Comparison of ENCODE assay signal across 9 cellular contexts in the genomic region with DNA sequence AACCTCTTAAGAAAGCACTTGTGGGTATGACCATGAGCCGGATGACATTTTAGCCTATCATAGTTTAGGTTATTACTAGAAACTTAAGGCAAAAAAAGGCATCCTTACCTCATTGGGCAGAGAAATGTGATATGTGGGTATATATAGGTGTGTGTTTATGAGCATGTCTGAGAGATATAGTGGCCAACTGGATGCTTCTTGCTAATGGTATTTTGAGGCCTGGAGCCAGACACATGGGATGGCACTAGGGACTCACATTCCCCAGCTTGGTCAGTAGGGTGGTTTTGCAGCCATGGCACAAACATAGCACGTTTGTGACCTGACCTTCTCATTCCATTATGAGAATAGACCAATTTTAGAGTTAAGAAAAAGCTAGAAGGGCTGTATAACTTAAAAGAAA.
"Had no signal": no experiment of that assay in that cellular context is flagged by ENCODE, and none has a peak within 500 bp of the region (broad histone marks: within the 10 kb centered on the region; RNA-seq: fewer than 3 reads in every experiment).

No MANE protein-coding gene starts in this region.

- H3K9ac ChIP-seq: GM23248 had no signal

- H3K9me3 Mint-ChIP-seq: HFFc6, IgD-negative memory B cell had no signal

- H3K27me3 Mint-ChIP-seq: IgD-negative memory B cell had no signal

- H3K9me3 ChIP-seq: HAP-1 had no signal

- H3K36me3 ChIP-seq: HAP-1 had no signal

- H3K27ac ChIP-seq: GM23248, HL-60 had no signal

- H3K4me3 ChIP-seq: GM23248, HAP-1 had no signal

- ATAC-seq: HCT116, HepG2 had no signal

- H3K27ac Mint-ChIP-seq: HFFc6, IgD-negative memory B cell had no signal

- H3K4me1 Mint-ChIP-seq: IgD-negative memory B cell had no signal

- H3K4me3 Mint-ChIP-seq: HFFc6, IgD-negative memory B cell had no signal

- DNase-seq: GM23248, GOT3, H7, HFFc6 had no signal

- H3K4me1 ChIP-seq: HAP-1 had no signal
